Comparison of ENCODE assay signal across 11 cellular contexts in the genomic region with DNA sequence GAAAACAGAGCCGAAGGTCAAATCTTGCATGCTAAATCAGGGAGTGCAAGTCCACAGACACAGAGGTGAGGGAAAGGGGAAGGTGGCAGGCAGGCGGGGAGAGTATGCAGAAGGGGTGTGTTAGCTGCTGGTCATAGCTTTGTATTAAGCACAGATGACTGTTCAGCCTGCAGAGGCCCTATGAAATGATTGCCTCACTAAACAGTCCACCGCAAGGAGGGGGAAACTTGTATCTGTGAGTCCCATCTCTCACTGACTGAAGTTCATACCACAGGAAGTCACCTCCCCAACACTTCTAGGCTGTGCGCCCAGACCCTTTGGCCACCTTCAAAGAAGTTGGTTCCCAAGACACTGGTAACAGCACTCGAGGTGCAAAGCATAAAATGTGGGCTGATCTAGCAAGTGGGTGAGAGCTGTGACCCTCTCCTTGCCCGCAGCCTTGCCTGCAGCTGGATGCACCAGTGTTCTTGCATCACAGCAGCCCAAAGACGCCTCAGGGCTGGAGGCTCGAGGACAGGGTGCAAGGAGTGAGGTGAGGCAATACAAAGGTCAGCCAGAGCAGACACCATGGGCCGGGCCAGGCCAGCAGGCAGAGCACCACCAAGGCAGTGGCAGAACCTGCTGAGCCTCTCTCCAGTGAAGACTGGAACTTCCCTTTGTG.
A peak's percentile ranks its signal among the peaks of the same experiment; 100 is the strongest.
DNase-seq lines count a peak whose midpoint lies in the region; ATAC-seq lines count a peak whose summit lies in the region.
"Had no signal": no experiment of that assay in that cellular context is flagged by ENCODE, and none has a peak within 500 bp of the region (broad histone marks: within the 10 kb centered on the region; RNA-seq: fewer than 3 reads in every experiment).

No MANE protein-coding gene starts in this region.

- H2AK5ac ChIP-seq in mesendoderm (ENCODE audit: low read length) = no peak overlapping the region

- DNase-seq in AML-193 (lab: John Stamatoyannopoulos, UW) (peak; percentile 98 to 99), HT-29 (ENCODE audit: low spot score) (peak; percentile 79), mesendoderm (no peak), AG08395 (ENCODE audit: low spot score) (no peak), dedifferentiated amniotic fluid mesenchymal stem cell (ENCODE audit: extremely low spot score) (no peak)
- peak in 1 of 2 donors; percentile 60 for DNase-seq in central memory CD8-positive, alpha-beta T cell (ENCODE audit: low spot score in 2 of 2)
- DNase-seq in natural killer cell treated with Interleukin-12 subunit alpha and Interleukin-12 subunit beta and Interleukin-15 and Interleukin-18, amount 100 ng/mL, for 72 hours (ENCODE audit: low spot score) = peak; percentile 92
- no peak for DNase-seq in activated CD8-positive, alpha-beta memory T cell treated with anti-CD3 and anti-CD28 coated beads, Interleukin-2, amount 50 U/mL, for 48 hours
- DNase-seq: left cardiac atrium, NCI-H446 treated with DMSO at 0.1 percent for 48 hours, transverse colon had no signal

- no peak overlapping the region for H3K27ac ChIP-seq in mesendoderm (ENCODE audit: low read depth, low read length)
- H3K27ac ChIP-seq: transverse colon had no signal

- no peak overlapping the region for H3K4me2 ChIP-seq in mesendoderm (ENCODE audit: low read length)

- no peak overlapping the region for H3K23ac ChIP-seq in mesendoderm (ENCODE audit: low read length)

- no peak overlapping the region for H2BK5ac ChIP-seq in mesendoderm (ENCODE audit: low read length)

- H3K4me1 ChIP-seq in mesendoderm (ENCODE audit: control insufficient read depth, low read depth, low read length) = no peaks in the 10 kb centered on the region
- H3K4me1 ChIP-seq: transverse colon had no signal

- H2BK120ac ChIP-seq in mesendoderm (ENCODE audit: low read depth, low read length) = no peak overlapping the region

- H3K36me3 ChIP-seq in mesendoderm (ENCODE audit: control insufficient read depth, insufficient read depth, low read length) = no peaks in the 10 kb centered on the region
- H3K36me3 ChIP-seq: transverse colon had no signal

- WGBS in mesendoderm (ENCODE audit: extremely low coverage, insufficient coverage, low lambda C conversion rate) = no CpG with 5 or more reads among the region's 9 CpGs

- H2BK15ac ChIP-seq in mesendoderm (replicated peaks; ENCODE audit: low read depth) = no peak overlapping the region

- no peak overlapping the region for H4K5ac ChIP-seq in mesendoderm (ENCODE audit: low read length)

- peak overlapping the region; percentile 68 for H3K27ac Mint-ChIP-seq in central memory CD8-positive, alpha-beta T cell (ENCODE audit: low read depth)
- H3K27ac Mint-ChIP-seq in natural killer cell treated with Interleukin-12 subunit alpha and Interleukin-12 subunit beta and Interleukin-15 and Interleukin-18, amount 100 ng/mL, for 72 hours = peak overlapping the region; percentile 81 to 85

- peak overlapping the region; percentile 47 for H3K4me3 Mint-ChIP-seq in central memory CD8-positive, alpha-beta T cell
- H3K4me3 Mint-ChIP-seq in natural killer cell treated with Interleukin-12 subunit alpha and Interleukin-12 subunit beta and Interleukin-15 and Interleukin-18, amount 100 ng/mL, for 72 hours = peak overlapping the region; percentile 52

- peaks cover 51% of the 10 kb centered on the region for H3K4me1 Mint-ChIP-seq in central memory CD8-positive, alpha-beta T cell
- peaks cover 55 to 63% of the 10 kb centered on the region in 2 donors for H3K4me1 Mint-ChIP-seq in natural killer cell treated with Interleukin-12 subunit alpha and Interleukin-12 subunit beta and Interleukin-15 and Interleukin-18, amount 100 ng/mL, for 72 hours (ENCODE audit: low read depth in 2 of 2)

- H3K27me3 ChIP-seq in mesendoderm (ENCODE audit: insufficient read depth, low read length, poor library complexity) = no peaks in the 10 kb centered on the region
- H3K27me3 ChIP-seq: transverse colon had no signal

- no peak overlapping the region for H3K4ac ChIP-seq in mesendoderm (ENCODE audit: low read depth, low read length)

- peaks cover 1% of the 10 kb centered on the region for H3K36me3 Mint-ChIP-seq in central memory CD8-positive, alpha-beta T cell (ENCODE audit: insufficient read depth)
- H3K36me3 Mint-ChIP-seq in natural killer cell treated with Interleukin-12 subunit alpha and Interleukin-12 subunit beta and Interleukin-15 and Interleukin-18, amount 100 ng/mL, for 72 hours = peaks cover 13% of the 10 kb centered on the region

- no peak overlapping the region for H3K9ac ChIP-seq in mesendoderm (ENCODE audit: low read length)

- no peaks in the 10 kb centered on the region for H3K27me3 Mint-ChIP-seq in central memory CD8-positive, alpha-beta T cell
- no peaks in the 10 kb centered on the region for H3K27me3 Mint-ChIP-seq in natural killer cell treated with Interleukin-12 subunit alpha and Interleukin-12 subunit beta and Interleukin-15 and Interleukin-18, amount 100 ng/mL, for 72 hours

- no peak overlapping the region for H3K56ac ChIP-seq in mesendoderm (ENCODE audit: low read length)

- H4K8ac ChIP-seq in mesendoderm (ENCODE audit: low read depth, low read length) = no peak overlapping the region

- no peaks in the 10 kb centered on the region for H3K79me1 ChIP-seq in mesendoderm (ENCODE audit: low read length)

- peak; percentile 85 for ATAC-seq in central memory CD8-positive, alpha-beta T cell (replicated peaks; ENCODE audit: extremely low read depth, poor library complexity, severe bottlenecking)
- ATAC-seq in natural killer cell treated with Interleukin-12 subunit alpha and Interleukin-12 subunit beta and Interleukin-15 and Interleukin-18, amount 100 ng/mL, for 72 hours = peak; percentile 94

- no peaks in the 10 kb centered on the region for H3K79me2 ChIP-seq in mesendoderm (ENCODE audit: control insufficient read depth, insufficient read depth, low read length)

- no peak overlapping the region for H3K18ac ChIP-seq in mesendoderm (ENCODE audit: low read length)

- H3K4me3 ChIP-seq in mesendoderm (ENCODE audit: low read length) = no peak overlapping the region
- H3K4me3 ChIP-seq: transverse colon had no signal

- no peaks in the 10 kb centered on the region for H3K9me3 Mint-ChIP-seq in central memory CD8-positive, alpha-beta T cell
- peaks cover 3% of the 10 kb centered on the region for H3K9me3 Mint-ChIP-seq in natural killer cell treated with Interleukin-12 subunit alpha and Interleukin-12 subunit beta and Interleukin-15 and Interleukin-18, amount 100 ng/mL, for 72 hours

Comparison
In these comparisons a context has a peak if more than half of its experiments do, and no peak if none do; other contexts are left out.
1. DNase-seq: peak in AML-193 (2 of 2), HT-29 (single experiment) and natural killer cell treated with Interleukin-12 subunit alpha and Interleukin-12 subunit beta and Interleukin-15 and Interleukin-18, amount 100 ng/mL, for 72 hours (single experiment); none in mesendoderm (single experiment), AG08395 (single experiment), activated CD8-positive, alpha-beta memory T cell treated with anti-CD3 and anti-CD28 coated beads, Interleukin-2, amount 50 U/mL, for 48 hours (single experiment) and dedifferentiated amniotic fluid mesenchymal stem cell (single experiment).